Comparison of ENCODE assay signal across 16 cellular contexts in the genomic region with DNA sequence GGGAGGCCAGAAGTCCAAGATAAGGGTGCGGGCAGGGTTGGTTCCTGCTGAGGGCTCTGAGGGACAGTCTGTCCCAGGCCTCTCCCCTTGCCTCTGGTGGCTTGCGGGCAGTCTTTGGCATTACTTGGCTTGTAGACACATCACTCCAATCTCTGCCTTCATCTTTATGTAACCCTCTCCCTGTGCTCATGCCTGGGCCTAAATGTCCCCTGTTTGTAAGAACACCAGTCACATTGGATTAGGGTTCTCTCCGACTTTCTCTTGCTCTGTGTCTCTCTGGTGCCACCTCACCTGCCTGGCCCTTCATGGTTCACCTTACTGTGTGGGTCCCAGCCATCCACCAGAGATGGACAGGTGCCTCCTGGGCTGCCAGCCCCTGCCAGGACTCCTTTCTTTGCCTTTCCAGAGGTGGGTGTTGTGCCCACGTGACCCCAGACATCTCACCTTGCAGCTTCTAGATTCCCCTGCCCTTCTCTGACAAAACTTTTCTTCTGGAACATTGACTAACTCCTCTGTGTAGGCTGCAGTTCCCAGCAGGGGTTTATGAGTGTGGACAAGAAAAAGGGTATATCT.
DNase-seq lines count a peak whose midpoint lies in the region; ATAC-seq, FAIRE-seq and TF ChIP-seq lines count a peak whose summit lies in the region.
"Had no signal": no experiment of that assay in that cellular context is flagged by ENCODE, and none has a peak within 500 bp of the region (broad histone marks: within the 10 kb centered on the region; RNA-seq: fewer than 3 reads in every experiment).

No MANE protein-coding gene starts in this region.

- no peak for ATAC-seq in CD4-positive, alpha-beta T cell (ENCODE audit: poor library complexity)
- ATAC-seq in HG02885 (IDR thresholded peaks at IDR 0.05; ENCODE audit: poor library complexity, unreplicated experiment): no peak
- no peak for ATAC-seq in HG02623 (IDR thresholded peaks at IDR 0.05; ENCODE audit: unreplicated experiment)
- ATAC-seq: GM23338, K562 had no signal

- no peaks in the 10 kb centered on the region for H3K27me3 ChIP-seq in CD4-positive, alpha-beta T cell (ENCODE audit: control insufficient read depth, insufficient read depth, low read length)
- H3K27me3 ChIP-seq: Peyer's patch, uterus had no signal

- FAIRE-seq in GM12891 (lab: Jason Lieb, UNC): peak; percentile 75
- FAIRE-seq: endothelial cell of umbilical vein, K562 had no signal

- H3K4me3 Mint-ChIP-seq in CD4-positive, alpha-beta T cell: no peak overlapping the region
- peak overlapping the region; percentile 7 for H3K4me3 Mint-ChIP-seq in activated T-helper 2 cell treated with anti-CD3 and anti-CD28 coated beads, Interferon-gamma antibody, Interleukin-2, Interleukin-4, amounts not matched to agents 10 μg/mL and 5 μg/mL and 100 μg/mL, durations not matched to agents 14 hours and 24 hours and 36 hours (ENCODE audit: low read depth)
- H3K4me3 Mint-ChIP-seq in nephron progenitor cell: no peak overlapping the region
- H3K4me3 Mint-ChIP-seq: GM23338 had no signal

- POLR2A ChIA-PET in CD4-positive, alpha-beta T cell (lab: Charles Lee): no interaction called here

- CTCF ChIA-PET in CD4-positive, alpha-beta T cell (lab: Charles Lee): no interaction called here

- H3K9me3 Mint-ChIP-seq in CD4-positive, alpha-beta T cell: no peaks in the 10 kb centered on the region
- H3K9me3 Mint-ChIP-seq in activated T-helper 2 cell treated with anti-CD3 and anti-CD28 coated beads, Interferon-gamma antibody, Interleukin-2, Interleukin-4, amounts not matched to agents 10 μg/mL and 5 μg/mL and 100 μg/mL, durations not matched to agents 14 hours and 24 hours and 36 hours: no peaks in the 10 kb centered on the region
- no peaks in the 10 kb centered on the region for H3K9me3 Mint-ChIP-seq in nephron progenitor cell
- H3K9me3 Mint-ChIP-seq: GM23338 had no signal

- H3K27ac ChIP-seq in CD4-positive, alpha-beta T cell (ENCODE audit: low read depth, low read length): no peak overlapping the region
- H3K27ac ChIP-seq: C4-2B, Peyer's patch, prostate gland, uterus had no signal

- H3K36me3 Mint-ChIP-seq in CD4-positive, alpha-beta T cell (ENCODE audit: low read depth): no peaks in the 10 kb centered on the region
- peaks cover 48% of the 10 kb centered on the region for H3K36me3 Mint-ChIP-seq in activated T-helper 2 cell treated with anti-CD3 and anti-CD28 coated beads, Interferon-gamma antibody, Interleukin-2, Interleukin-4, amounts not matched to agents 10 μg/mL and 5 μg/mL and 100 μg/mL, durations not matched to agents 14 hours and 24 hours and 36 hours (ENCODE audit: low read depth)
- peaks cover 31% of the 10 kb centered on the region for H3K36me3 Mint-ChIP-seq in nephron progenitor cell (ENCODE audit: low read depth)

- H3K27ac Mint-ChIP-seq in CD4-positive, alpha-beta T cell: peak overlapping the region; percentile 28
- peak overlapping the region; percentile 90 for H3K27ac Mint-ChIP-seq in activated T-helper 2 cell treated with anti-CD3 and anti-CD28 coated beads, Interferon-gamma antibody, Interleukin-2, Interleukin-4, amounts not matched to agents 10 μg/mL and 5 μg/mL and 100 μg/mL, durations not matched to agents 14 hours and 24 hours and 36 hours
- H3K27ac Mint-ChIP-seq in nephron progenitor cell: peak overlapping the region; percentile 97
- H3K27ac Mint-ChIP-seq: GM23338 had no signal

- intact Hi-C loops in CD4-positive, alpha-beta T cell (cut with DNase I, micrococcal nuclease): no loop called here
- intact Hi-C loops in activated T-helper 2 cell treated with anti-CD3 and anti-CD28 coated beads, Interferon-gamma antibody, Interleukin-2, Interleukin-4, amounts not matched to agents 10 μg/mL and 5 μg/mL and 100 μg/mL, durations not matched to agents 14 hours and 24 hours and 36 hours (cut with micrococcal nuclease): loop anchor here (2.0 to 5.0 kb wide), 3 partner anchors 45 to 205 kb away; partner anchors contain the start of gene MSI2

- peak; percentile 12 for TF ChIP-seq POLR2A in GM12891 (IDR thresholded peaks at IDR 0.05; ENCODE audit: low read depth, low read length)

- DNase-seq in CD4-positive, alpha-beta T cell: no peak
- DNase-seq in GM12891 (ENCODE audit: insufficient read length, low spot score) (no peak), nephron progenitor cell (no peak), cerebellar nuclear complex (lab: John Stamatoyannopoulos, UW) (no peak)
- DNase-seq in activated T-helper 2 cell treated with anti-CD3 and anti-CD28 coated beads, Interferon-gamma antibody, Interleukin-2, Interleukin-4, amounts not matched to agents 10 μg/mL and 5 μg/mL and 100 μg/mL, durations not matched to agents 14 hours and 24 hours and 36 hours (ENCODE audit: low spot score): no peak
- DNase-seq: NCI-H510A; Peyer's patch; stimulated activated CD4-positive, alpha-beta T cell treated with anti-CD3 and anti-CD28 coated beads, Interleukin-1b, Interleukin-23, amount 100 ng/mL, for 48 hours; uterus had no signal

- H3K4me1 Mint-ChIP-seq in CD4-positive, alpha-beta T cell (ENCODE audit: low read depth): peaks cover 56% of the 10 kb centered on the region
- peaks cover 63% of the 10 kb centered on the region for H3K4me1 Mint-ChIP-seq in activated T-helper 2 cell treated with anti-CD3 and anti-CD28 coated beads, Interferon-gamma antibody, Interleukin-2, Interleukin-4, amounts not matched to agents 10 μg/mL and 5 μg/mL and 100 μg/mL, durations not matched to agents 14 hours and 24 hours and 36 hours (ENCODE audit: low read depth)
- peaks cover 87% of the 10 kb centered on the region for H3K4me1 Mint-ChIP-seq in nephron progenitor cell

- H3K27me3 Mint-ChIP-seq in CD4-positive, alpha-beta T cell: no peaks in the 10 kb centered on the region
- H3K27me3 Mint-ChIP-seq in activated T-helper 2 cell treated with anti-CD3 and anti-CD28 coated beads, Interferon-gamma antibody, Interleukin-2, Interleukin-4, amounts not matched to agents 10 μg/mL and 5 μg/mL and 100 μg/mL, durations not matched to agents 14 hours and 24 hours and 36 hours (ENCODE audit: low read depth): no peaks in the 10 kb centered on the region
- H3K27me3 Mint-ChIP-seq in nephron progenitor cell (ENCODE audit: low read depth, poor library complexity): peaks cover 8% of the 10 kb centered on the region

- no peak for TF ChIP-seq CTCF in CD4-positive, alpha-beta T cell (IDR thresholded peaks at IDR 0.05)
- no peak for TF ChIP-seq CTCF in nephron progenitor cell (IDR thresholded peaks at IDR 0.05)

- no peaks in the 10 kb centered on the region for H3K9me3 ChIP-seq in CD4-positive, alpha-beta T cell (ENCODE audit: control insufficient read depth, low read length)
- H3K9me3 ChIP-seq: Peyer's patch, prostate gland, uterus had no signal

TF ChIP-seq in GM12891, 5 proteins besides CTCF, POLR2A, EP300 and RAD21:
- TF ChIP-seq TAF1 (IDR thresholded peaks at IDR 0.05; ENCODE audit: low read depth, low read length) (no peak), POU2F2 (IDR thresholded peaks at IDR 0.05; ENCODE audit: low read depth, low read length) (no peak)

Comparison
In these comparisons a context has a peak if more than half of its experiments do, and no peak if none do; other contexts are left out.
1. H3K27ac Mint-ChIP-seq: peak in every context shown above with its lines; median percentile 97 in nephron progenitor cell; 90 in activated T-helper 2 cell treated with anti-CD3 and anti-CD28 coated beads, Interferon-gamma antibody, Interleukin-2, Interleukin-4, amounts not matched to agents 10 μg/mL and 5 μg/mL and 100 μg/mL, durations not matched to agents 14 hours and 24 hours and 36 hours; 28 in CD4-positive, alpha-beta T cell.